ENCODE assay signal across 26 cellular contexts in the genomic region with DNA sequence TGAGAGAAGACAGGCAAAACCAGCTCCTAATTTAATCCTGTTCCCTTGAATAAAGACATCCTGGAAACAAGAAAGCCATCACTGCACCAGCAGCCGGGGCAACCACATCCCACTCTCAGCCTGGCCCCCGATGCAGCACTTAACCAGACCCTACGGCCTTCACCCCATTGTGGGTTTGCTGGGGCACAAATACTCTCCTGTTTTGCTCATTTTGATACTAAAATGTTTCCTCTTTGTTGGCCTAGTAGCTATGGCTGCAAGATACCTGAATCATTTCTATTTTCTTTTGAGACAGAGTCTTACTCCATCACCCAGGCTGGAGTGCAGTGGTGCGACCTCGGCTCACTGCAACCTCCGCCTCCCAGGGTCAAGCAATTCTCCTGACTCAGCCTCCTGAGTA. TPM values are rescaled to one million over a fixed set of nuclear protein-coding genes. Genes with fewer than 3 reads are reported as not detected.
DNase-seq lines count a peak whose midpoint lies in the region; ATAC-seq lines count a peak whose summit lies in the region.
"Had no signal": no experiment of that assay in that cellular context is flagged by ENCODE, and none has a peak within 500 bp of the region (broad histone marks: within the 10 kb centered on the region; RNA-seq: fewer than 3 reads in every experiment).

No MANE protein-coding gene starts in this region.

- H3K27me3 Mint-ChIP-seq in activated T-cell treated with anti-CD3 and anti-CD28 coated beads, Interleukin-2, amount 50 U/mL, for 24 hours: no peaks in the 10 kb centered on the region
- H3K27me3 Mint-ChIP-seq in activated T-cell treated with anti-CD3 and anti-CD28 coated beads, Interleukin-2, amount 50 U/mL, for 4 hours (ENCODE audit: low read depth): no peaks in the 10 kb centered on the region
- no peaks in the 10 kb centered on the region for H3K27me3 Mint-ChIP-seq in T-helper 1 cell treated with Interleukin-12 subunit alpha and Interleukin-12 subunit beta and Interleukin-4 antibody, amounts not matched to agents 30 μg/mL and 1 μg/mL, for 36 hours (ENCODE audit: low read depth)
- no peaks in the 10 kb centered on the region for H3K27me3 Mint-ChIP-seq in activated naive CD8-positive, alpha-beta T cell treated with anti-CD3 and anti-CD28 coated beads, Interleukin-2, amount 50 U/mL, for 24 hours
- no peaks in the 10 kb centered on the region for H3K27me3 Mint-ChIP-seq in stimulated activated naive CD8-positive, alpha-beta T cell treated with anti-CD3 and anti-CD28 coated beads, Interleukin-15, Interleukin-2, amounts not matched to agents 100 ng/mL and 50 ng/mL, for 24 hours

- H3K9me3 Mint-ChIP-seq in activated T-cell treated with anti-CD3 and anti-CD28 coated beads, Interleukin-2, amount 50 U/mL, for 24 hours: no peaks in the 10 kb centered on the region
- H3K9me3 Mint-ChIP-seq in activated T-cell treated with anti-CD3 and anti-CD28 coated beads, Interleukin-2, amount 50 U/mL, for 4 hours: no peaks in the 10 kb centered on the region
- H3K9me3 Mint-ChIP-seq in T-helper 1 cell treated with Interleukin-12 subunit alpha and Interleukin-12 subunit beta and Interleukin-4 antibody, amounts not matched to agents 30 μg/mL and 1 μg/mL, for 36 hours: no peaks in the 10 kb centered on the region
- H3K9me3 Mint-ChIP-seq in activated naive CD8-positive, alpha-beta T cell treated with anti-CD3 and anti-CD28 coated beads, Interleukin-2, amount 50 U/mL, for 24 hours: no peaks in the 10 kb centered on the region
- H3K9me3 Mint-ChIP-seq in stimulated activated naive CD8-positive, alpha-beta T cell treated with anti-CD3 and anti-CD28 coated beads, Interleukin-15, Interleukin-2, amounts not matched to agents 100 ng/mL and 50 ng/mL, for 24 hours: no peaks in the 10 kb centered on the region
- H3K9me3 Mint-ChIP-seq: neural progenitor cell, WTC11 had no signal

- DNase-seq in activated T-cell treated with anti-CD3 and anti-CD28 coated beads, Interleukin-2, amount 50 U/mL, for 24 hours: no peak
- DNase-seq in activated T-cell treated with anti-CD3 and anti-CD28 coated beads, Interleukin-2, amount 50 U/mL, for 4 hours: no peak
- peak; percentile 23 for DNase-seq in activated naive CD8-positive, alpha-beta T cell treated with anti-CD3 and anti-CD28 coated beads, Interleukin-2, amount 50 U/mL, for 24 hours
- DNase-seq in NCI-H1092 treated with DMSO at 0.1 percent for 48 hours (lab: John Stamatoyannopoulos, UW) (no peak), cardiac septum (ENCODE audit: low spot score) (no peak), AG20443 (ENCODE audit: low spot score) (no peak)
- DNase-seq: ACHN; anterior cingulate cortex; DMS79 treated with DMSO at 0.1 percent for 48 hours; effector CD4-positive, alpha-beta T cell; GF-D8; left lung; mesendoderm; NCI-H1417; NCI-H2029 treated with DMSO at 0.1 percent for 48 hours; NCI-H2227 treated with DMSO at 0.1 percent for 48 hours; NCI-H69; SIG-M5; stimulated activated CD4-positive, alpha-beta T cell treated with anti-CD3 and anti-CD28 coated beads, Interleukin-2, amount 100 ng/mL, for 24 hours; stimulated activated naive CD4-positive, alpha-beta T cell treated with Interleukin-2 at 50 U/mL for 16 hours had no signal

- H3K4me3 Mint-ChIP-seq in activated T-cell treated with anti-CD3 and anti-CD28 coated beads, Interleukin-2, amount 50 U/mL, for 24 hours: no peak overlapping the region
- H3K4me3 Mint-ChIP-seq in activated T-cell treated with anti-CD3 and anti-CD28 coated beads, Interleukin-2, amount 50 U/mL, for 4 hours: no peak overlapping the region
- no peak overlapping the region for H3K4me3 Mint-ChIP-seq in T-helper 1 cell treated with Interleukin-12 subunit alpha and Interleukin-12 subunit beta and Interleukin-4 antibody, amounts not matched to agents 30 μg/mL and 1 μg/mL, for 36 hours
- H3K4me3 Mint-ChIP-seq in activated naive CD8-positive, alpha-beta T cell treated with anti-CD3 and anti-CD28 coated beads, Interleukin-2, amount 50 U/mL, for 24 hours: no peak overlapping the region
- peak overlapping the region; percentile 26 for H3K4me3 Mint-ChIP-seq in stimulated activated naive CD8-positive, alpha-beta T cell treated with anti-CD3 and anti-CD28 coated beads, Interleukin-15, Interleukin-2, amounts not matched to agents 100 ng/mL and 50 ng/mL, for 24 hours
- H3K4me3 Mint-ChIP-seq: neural progenitor cell, WTC11 had no signal

- no peak for ATAC-seq in activated T-cell treated with anti-CD3 and anti-CD28 coated beads, Interleukin-2, amount 50 U/mL, for 4 hours
- ATAC-seq in activated naive CD8-positive, alpha-beta T cell treated with anti-CD3 and anti-CD28 coated beads, Interleukin-2, amount 50 U/mL, for 24 hours: peak; percentile 34
- ATAC-seq: left lung, Panc1, WTC11 had no signal

- intact Hi-C loops in cardiac septum (cut with DNase I): no loop called here

- peak overlapping the region; percentile 59 for H3K27ac Mint-ChIP-seq in activated T-cell treated with anti-CD3 and anti-CD28 coated beads, Interleukin-2, amount 50 U/mL, for 24 hours
- H3K27ac Mint-ChIP-seq in T-helper 1 cell treated with Interleukin-12 subunit alpha and Interleukin-12 subunit beta and Interleukin-4 antibody, amounts not matched to agents 30 μg/mL and 1 μg/mL, for 36 hours: peak overlapping the region; percentile 49
- no peak overlapping the region for H3K27ac Mint-ChIP-seq in activated naive CD8-positive, alpha-beta T cell treated with anti-CD3 and anti-CD28 coated beads, Interleukin-2, amount 50 U/mL, for 24 hours
- H3K27ac Mint-ChIP-seq in stimulated activated naive CD8-positive, alpha-beta T cell treated with anti-CD3 and anti-CD28 coated beads, Interleukin-15, Interleukin-2, amounts not matched to agents 100 ng/mL and 50 ng/mL, for 24 hours: no peak overlapping the region
- H3K27ac Mint-ChIP-seq: neural progenitor cell, WTC11 had no signal

- H3K4me1 Mint-ChIP-seq in activated T-cell treated with anti-CD3 and anti-CD28 coated beads, Interleukin-2, amount 50 U/mL, for 24 hours (ENCODE audit: low read depth): peaks cover 40% of the 10 kb centered on the region
- H3K4me1 Mint-ChIP-seq in activated T-cell treated with anti-CD3 and anti-CD28 coated beads, Interleukin-2, amount 50 U/mL, for 4 hours (ENCODE audit: low read depth): peaks cover 24% of the 10 kb centered on the region
- peaks cover 22% of the 10 kb centered on the region for H3K4me1 Mint-ChIP-seq in T-helper 1 cell treated with Interleukin-12 subunit alpha and Interleukin-12 subunit beta and Interleukin-4 antibody, amounts not matched to agents 30 μg/mL and 1 μg/mL, for 36 hours (ENCODE audit: low read depth)
- peaks cover 43% of the 10 kb centered on the region for H3K4me1 Mint-ChIP-seq in activated naive CD8-positive, alpha-beta T cell treated with anti-CD3 and anti-CD28 coated beads, Interleukin-2, amount 50 U/mL, for 24 hours
- peaks cover 40% of the 10 kb centered on the region for H3K4me1 Mint-ChIP-seq in stimulated activated naive CD8-positive, alpha-beta T cell treated with anti-CD3 and anti-CD28 coated beads, Interleukin-15, Interleukin-2, amounts not matched to agents 100 ng/mL and 50 ng/mL, for 24 hours (ENCODE audit: low read depth)

- H3K36me3 Mint-ChIP-seq in activated T-cell treated with anti-CD3 and anti-CD28 coated beads, Interleukin-2, amount 50 U/mL, for 24 hours (ENCODE audit: low read depth): peaks cover 69% of the 10 kb centered on the region
- H3K36me3 Mint-ChIP-seq in activated T-cell treated with anti-CD3 and anti-CD28 coated beads, Interleukin-2, amount 50 U/mL, for 4 hours (ENCODE audit: insufficient read depth): peaks cover 33% of the 10 kb centered on the region
- H3K36me3 Mint-ChIP-seq in T-helper 1 cell treated with Interleukin-12 subunit alpha and Interleukin-12 subunit beta and Interleukin-4 antibody, amounts not matched to agents 30 μg/mL and 1 μg/mL, for 36 hours (ENCODE audit: low read depth): peaks cover 30% of the 10 kb centered on the region
- H3K36me3 Mint-ChIP-seq in activated naive CD8-positive, alpha-beta T cell treated with anti-CD3 and anti-CD28 coated beads, Interleukin-2, amount 50 U/mL, for 24 hours (ENCODE audit: low read depth): peaks cover 45% of the 10 kb centered on the region
- H3K36me3 Mint-ChIP-seq in stimulated activated naive CD8-positive, alpha-beta T cell treated with anti-CD3 and anti-CD28 coated beads, Interleukin-15, Interleukin-2, amounts not matched to agents 100 ng/mL and 50 ng/mL, for 24 hours (ENCODE audit: low read depth): peaks cover 65% of the 10 kb centered on the region

RNA-seq across cellular contexts. Expression of a gene that starts 28.4 kb away (rescaled TPM):
- total RNA-seq in activated T-cell treated with anti-CD3 and anti-CD28 coated beads, Interleukin-2, amount 50 U/mL, for 4 hours: 10 to 100 TPM; 24.9 to 25.1 (median 25.0) TPM
- 24.7 TPM for total RNA-seq in cardiac septum

RNA-seq across cellular contexts. Expression of a gene that starts 29.1 kb away (rescaled TPM):
- total RNA-seq in activated T-cell treated with anti-CD3 and anti-CD28 coated beads, Interleukin-2, amount 50 U/mL, for 4 hours: under 1 TPM in 2 of 3 donors, not detected in 1; 0.11 to 0.16 TPM
- 1.5 TPM for total RNA-seq in cardiac septum
- total RNA-seq: smooth muscle cell had no signal

RNA-seq across cellular contexts. Expression of a gene that starts 45.1 kb away (rescaled TPM):
- total RNA-seq in activated T-cell treated with anti-CD3 and anti-CD28 coated beads, Interleukin-2, amount 50 U/mL, for 4 hours: 10 to 100 TPM; 22.3 to 27.8 (median 24.7) TPM
- total RNA-seq in cardiac septum: 15.3 TPM

Comparison
In these comparisons a context has a peak if more than half of its experiments do, and no peak if none do; other contexts are left out.
1. H3K27ac Mint-ChIP-seq: peak in activated T-cell treated with anti-CD3 and anti-CD28 coated beads, Interleukin-2, amount 50 U/mL, for 24 hours (single experiment) and T-helper 1 cell treated with Interleukin-12 subunit alpha and Interleukin-12 subunit beta and Interleukin-4 antibody, amounts not matched to agents 30 μg/mL and 1 μg/mL, for 36 hours (single experiment); none in activated naive CD8-positive, alpha-beta T cell treated with anti-CD3 and anti-CD28 coated beads, Interleukin-2, amount 50 U/mL, for 24 hours (single experiment) and stimulated activated naive CD8-positive, alpha-beta T cell treated with anti-CD3 and anti-CD28 coated beads, Interleukin-15, Interleukin-2, amounts not matched to agents 100 ng/mL and 50 ng/mL, for 24 hours (single experiment).